8 cellular contexts compared by ENCODE assay signal in genomic region chr12:124863409-124864325, GRCh38. TPM values are rescaled to one million over a fixed set of nuclear protein-coding genes. Genes with fewer than 3 reads are reported as not detected.
DNase-seq lines count a peak whose midpoint lies in the region; TF ChIP-seq lines count a peak whose summit lies in the region.

Gene SCARB1 (minus strand): TSS chr12:124863864. CDS start chr12:124863720, 144 bp downstream.

- in situ Hi-C loops in transverse colon (cut with MboI; ENCODE audit: low pct_ligation_motif_present in 1 of 4, low pct_unique_long_range_greater_than_20kb in 1 of 4, low sequenced_read_pairs in 3 of 4), result no loop called here

- CTCF ChIA-PET in HEK293T (lab: Yijun Ruan, JAX), result no interaction called here

- H3K79me2 ChIP-seq in SU-DHL-6 (ENCODE audit: insufficient read depth, low read length), result no peaks in the 10 kb centered on the region; the same call in 1 of the 2 replicates

- peak within 1 kb of the TSS; percentile 68 for H3K4me2 ChIP-seq in SU-DHL-6 (ENCODE audit: low read depth, low read length, poor library complexity, severe bottlenecking)

- H3K27me3 ChIP-seq in GM06990 (replicated peaks; ENCODE audit: control insufficient read depth, insufficient read depth, low read length) (no peaks in the 10 kb centered on the region), SU-DHL-6 (ENCODE audit: low read length) (no peaks in the 10 kb centered on the region), cardiac muscle cell (no peaks in the 10 kb centered on the region), transverse colon (no peaks in the 10 kb centered on the region)

- TF ChIP-seq POLR2A in transverse colon (IDR thresholded peaks at IDR 0.05), result peak; percentile 47

- peaks cover 8% of the 10 kb centered on the region for H3K36me3 ChIP-seq in GM06990 (ENCODE audit: control insufficient read depth, insufficient read depth, low read length)
- H3K36me3 ChIP-seq in SU-DHL-6 (ENCODE audit: low read length), result no peaks in the 10 kb centered on the region
- no peaks in the 10 kb centered on the region for H3K36me3 ChIP-seq in cardiac muscle cell
- no peaks in the 10 kb centered on the region for H3K36me3 ChIP-seq in transverse colon

- no peak for TF ChIP-seq EP300 in transverse colon (IDR thresholded peaks at IDR 0.05; ENCODE audit: low read depth)

- TF ChIP-seq CTCF in GM06990 (IDR thresholded peaks at IDR 0.05; ENCODE audit: insufficient read depth, low read length, poor library complexity, severe bottlenecking) (no peak), SU-DHL-6 (IDR thresholded peaks at IDR 0.05; ENCODE audit: insufficient read depth, low read length, poor library complexity, severe bottlenecking) (no peak), cardiac muscle cell (IDR thresholded peaks at IDR 0.05; ENCODE audit: low read depth, low read length) (no peak), transverse colon (IDR thresholded peaks at IDR 0.05) (peak in 1 of 5 experiments; percentile 36)

- H3K9me3 ChIP-seq in SU-DHL-6 (ENCODE audit: insufficient read depth, low read length), result no peaks in the 10 kb centered on the region
- H3K9me3 ChIP-seq in cardiac muscle cell (ENCODE audit: low read depth), result no peaks in the 10 kb centered on the region
- H3K9me3 ChIP-seq in transverse colon, result no peaks in the 10 kb centered on the region

- 1% methylated on average over 13 of the region's 89 CpGs; no CpG with 5 or more reads in 1 of the 2 donors for WGBS in transverse colon (ENCODE audit: low coverage in 1 of 2), 2 donors

- peaks cover 6% of the 10 kb centered on the region; the same call in 1 of the 2 replicates for H3F3A ChIP-seq in SU-DHL-6 (ENCODE audit: insufficient read depth)

- H4K20me1 ChIP-seq in SU-DHL-6 (ENCODE audit: low read depth, low read length), result no peaks in the 10 kb centered on the region

- POLR2A ChIA-PET in HEK293T (lab: Yijun Ruan, JAX), result interaction anchor here (1.1 to 2.4 kb wide), 2 partner anchors 10 to 51 kb away, joined by 3 to 5 read pairs; partner anchors contain the start of gene UBC

- H3K4me3 ChIP-seq in GM06990 (replicated peaks; ENCODE audit: low read depth, low read length) (peak within 1 kb of the TSS; percentile 88), SU-DHL-6 (ENCODE audit: insufficient read depth, low read length, poor library complexity, severe bottlenecking) (peak within 1 kb of the TSS; percentile 83), cardiac muscle cell (peak within 1 kb of the TSS; percentile 54), transverse colon (peak within 1 kb of the TSS; percentile 57 to 89 (median 70))

- H3K27ac ChIP-seq in SU-DHL-6 (ENCODE audit: low read depth, low read length), result peak within 1 kb of the TSS; percentile 56
- H3K27ac ChIP-seq in cardiac muscle cell, result no peak within 1 kb of the TSS
- peak within 1 kb of the TSS; percentile 66 to 82 (median 74) for H3K27ac ChIP-seq in transverse colon

- H3K4me1 ChIP-seq in cardiac muscle cell (ENCODE audit: low read depth) (no peaks in the 10 kb centered on the region), transverse colon (peaks cover 3 to 34% (median 14%) of the 10 kb centered on the region in 4 donors)

- peak within 1 kb of the TSS; percentile 84 for H2AFZ ChIP-seq in SU-DHL-6 (ENCODE audit: low read depth, low read length, severe bottlenecking)

- intact Hi-C loops in transverse colon (cut with DNase I; ENCODE audit: low total_unique reads), result no loop called here

- DNase-seq in GM06990 (ENCODE audit: extremely low read depth, insufficient read length) (peak; percentile 90), HEK293T (ENCODE audit: extremely low spot score) (peak; percentile 99), MV-4-11 (lab: John Stamatoyannopoulos, UW) (peak; percentile 82), cardiac muscle cell (ENCODE audit: low read depth in 1 of 2, low spot score in 1 of 2) (peak; percentile 89), pons (ENCODE audit: low spot score) (peak; percentile 68), transverse colon (peak; percentile 90)
- DNase-seq in activated naive CD8-positive, alpha-beta T cell treated with anti-CD3 and anti-CD28 coated beads, Interleukin-2, amount 50 U/mL, for 16 hours (ENCODE audit: low read depth, low spot score), result peak; percentile 61

- H3K9ac ChIP-seq in SU-DHL-6 (ENCODE audit: low read length), result peak within 1 kb of the TSS; percentile 91

- H3K9me2 ChIP-seq in SU-DHL-6 (replicated peaks; ENCODE audit: insufficient read depth, low read length), result no peaks in the 10 kb centered on the region

TF ChIP-seq in HEK293T, 16 proteins besides CTCF, POLR2A, EP300 and RAD21:
- peak; percentile 92 for TF ChIP-seq L3MBTL2 (conservative IDR thresholded peaks at IDR 0.05)
- no peak for TF ChIP-seq FOXK2 (IDR thresholded peaks at IDR 0.05)
- TF ChIP-seq PKNOX1 (IDR thresholded peaks at IDR 0.05), result no peak
- TF ChIP-seq LEF1 (IDR thresholded peaks at IDR 0.05; ENCODE audit: borderline replicate concordance), result 0 out of 2 replicates have a peak, but pooled peaks have one; percentile 41
TF ChIP-seq in HEK293T: peak in this region for 2.

RNA-seq across cellular contexts. Expression of gene SCARB1, which starts in this region (rescaled TPM):
- total RNA-seq in cardiac muscle cell (37.7 and 37.9 TPM in 2 replicates), transverse colon (100 to 1,000 TPM in 1 of 4 donors, 10 to 100 TPM in 3; 33.7 to 252 (median 43.6) TPM)
- 42.5 and 46.3 TPM in 2 replicates for polyA plus RNA-seq in cardiac muscle cell
